Comparison of ENCODE assay signal across 2 cellular contexts in genomic region chr4:142396279-142396678, GRCh38.
A peak's percentile ranks its signal among the peaks of the same experiment; 100 is the strongest.
TF ChIP-seq lines count a peak whose summit lies in the region.

No MANE protein-coding gene starts in this region.

TF ChIP-seq in IMR-90, 13 proteins besides CTCF, POLR2A, EP300 and RAD21 (continued from another document):
- no peak for TF ChIP-seq SMC3 (IDR thresholded peaks at IDR 0.05; ENCODE audit: low read depth, low read length)
- TF ChIP-seq BHLHE40 (IDR thresholded peaks at IDR 0.05; ENCODE audit: low read depth, low read length): peak; percentile 87

TF ChIP-seq in HEK293T, 16 proteins besides CTCF, POLR2A, EP300 and RAD21 (continued from another document):
- TF ChIP-seq NFRKB (IDR thresholded peaks at IDR 0.05) (no peak), CTBP1 (IDR thresholded peaks at IDR 0.05; ENCODE audit: borderline replicate concordance) (no peak), FOXM1 (IDR thresholded peaks at IDR 0.05; ENCODE audit: borderline replicate concordance) (no peak), PKNOX1 (IDR thresholded peaks at IDR 0.05) (no peak), BHLHE40 (IDR thresholded peaks at IDR 0.05; ENCODE audit: borderline replicate concordance) (no peak), FOXA1 (IDR thresholded peaks at IDR 0.05) (no peak), SP1 (IDR thresholded peaks at IDR 0.05) (no peak), ARNT (IDR thresholded peaks at IDR 0.05) (no peak), TARDBP (IDR thresholded peaks at IDR 0.05) (no peak), ELF4 (IDR thresholded peaks at IDR 0.05) (no peak), HDGF (IDR thresholded peaks at IDR 0.05; ENCODE audit: borderline replicate concordance) (no peak)
